In the genomic region with DNA sequence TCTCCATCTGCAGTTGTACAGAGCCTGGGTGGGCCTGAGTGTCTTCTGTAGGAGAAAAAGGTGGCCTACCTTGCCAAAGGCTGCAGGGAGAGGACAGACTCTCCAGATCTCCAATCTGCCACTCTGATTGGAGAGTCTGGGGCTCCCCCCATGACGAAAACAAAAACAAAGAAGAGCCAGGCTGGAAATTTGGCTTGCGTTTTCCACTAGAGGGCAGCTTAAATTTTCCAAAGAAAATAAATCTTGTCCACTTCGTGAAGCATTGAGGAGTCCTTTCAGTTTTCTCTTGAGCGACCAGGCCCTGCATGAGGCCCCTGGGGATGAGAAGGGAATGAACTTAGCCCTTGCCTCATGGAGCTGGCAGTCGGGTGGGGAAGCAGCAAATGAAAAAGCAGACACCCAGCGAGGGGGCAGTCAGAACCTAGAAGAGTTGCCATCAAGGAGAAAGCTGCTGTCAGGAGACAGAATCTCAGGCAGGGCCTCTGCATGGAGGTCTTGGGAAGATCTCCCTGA, we compare ENCODE assay signal across 10 cellular contexts. TPM values are rescaled to one million over a fixed set of nuclear protein-coding genes. Genes with fewer than 3 reads are reported as not detected.
DNase-seq lines count a peak whose midpoint lies in the region; ATAC-seq and TF ChIP-seq lines count a peak whose summit lies in the region.
"Had no signal": no experiment of that assay in that cellular context is flagged by ENCODE, and none has a peak within 500 bp of the region (broad histone marks: within the 10 kb centered on the region; RNA-seq: fewer than 3 reads in every experiment).

No MANE protein-coding gene starts in this region.

- no peak for TF ChIP-seq POLR2A in NB4 (IDR thresholded peaks at IDR 0.05; ENCODE audit: extremely low read depth, insufficient read length)

- H3K36me3 Mint-ChIP-seq in stimulated activated effector memory CD8-positive, alpha-beta T cell treated with anti-CD3 and anti-CD28 coated beads, Interleukin-12 subunit alpha, Interleukin-12 subunit beta, amount 100 ng/mL, for 72 hours: no peaks in the 10 kb centered on the region
- H3K36me3 Mint-ChIP-seq: naive B cell had no signal

- no peaks in the 10 kb centered on the region for H3K4me1 Mint-ChIP-seq in stimulated activated effector memory CD8-positive, alpha-beta T cell treated with anti-CD3 and anti-CD28 coated beads, Interleukin-12 subunit alpha, Interleukin-12 subunit beta, amount 100 ng/mL, for 72 hours

- H3K27ac Mint-ChIP-seq in stimulated activated effector memory CD8-positive, alpha-beta T cell treated with anti-CD3 and anti-CD28 coated beads, Interleukin-12 subunit alpha, Interleukin-12 subunit beta, amount 100 ng/mL, for 72 hours: no peak overlapping the region

- peak; percentile 27 for DNase-seq in GM04504 (ENCODE audit: low read depth)
- DNase-seq in NB4 (ENCODE audit: low read depth): peak; percentile 41
- DNase-seq in cerebellum (ENCODE audit: low spot score): peak; percentile 8
- peak; percentile 77 for DNase-seq in myocyte (ENCODE audit: low read depth)
- no peak for DNase-seq in stimulated activated CD4-positive, alpha-beta T cell treated with anti-CD3 and anti-CD28 coated beads, Interleukin-4, amount 100 ng/mL, for 1 hour
- no peak for DNase-seq in stimulated activated effector memory CD8-positive, alpha-beta T cell treated with anti-CD3 and anti-CD28 coated beads, Interleukin-12 subunit alpha, Interleukin-12 subunit beta, amount 100 ng/mL, for 72 hours (ENCODE audit: low spot score in 2 of 2)
- DNase-seq in stimulated activated CD4-positive, alpha-beta T cell treated with anti-CD3 and anti-CD28 coated beads, Interleukin-2, amount 100 ng/mL, for 48 hours: no peak
- DNase-seq: naive B cell had no signal

- H3K4me3 Mint-ChIP-seq in stimulated activated effector memory CD8-positive, alpha-beta T cell treated with anti-CD3 and anti-CD28 coated beads, Interleukin-12 subunit alpha, Interleukin-12 subunit beta, amount 100 ng/mL, for 72 hours: no peak overlapping the region
- H3K4me3 Mint-ChIP-seq: naive B cell had no signal

- ATAC-seq in HG03565 (IDR thresholded peaks at IDR 0.05; ENCODE audit: unreplicated experiment): no peak
- no peak for ATAC-seq in stimulated activated effector memory CD8-positive, alpha-beta T cell treated with anti-CD3 and anti-CD28 coated beads, Interleukin-12 subunit alpha, Interleukin-12 subunit beta, amount 100 ng/mL, for 72 hours

- no peak overlapping the region for H3K4me3 ChIP-seq in NB4 (ENCODE audit: low read depth, low read length)
- H3K4me3 ChIP-seq: SK-N-MC had no signal

- H3K9me3 Mint-ChIP-seq in stimulated activated effector memory CD8-positive, alpha-beta T cell treated with anti-CD3 and anti-CD28 coated beads, Interleukin-12 subunit alpha, Interleukin-12 subunit beta, amount 100 ng/mL, for 72 hours: no peaks in the 10 kb centered on the region
- H3K9me3 Mint-ChIP-seq: naive B cell had no signal

- TF ChIP-seq CTCF in NB4 (IDR thresholded peaks at IDR 0.05; ENCODE audit: low read depth, low read length): peak; percentile 40

RNA-seq across cellular contexts. Expression of a gene that starts 8.2 kb away (rescaled TPM):
- total RNA-seq in cerebellum: 7.6 TPM
- total RNA-seq in myocyte: 0.88 and 3.2 TPM in 2 replicates
- 0.54 TPM for polyA plus RNA-seq in myocyte (2012)

RNA-seq across cellular contexts. Expression of a gene that starts 59.6 kb away (rescaled TPM):
- total RNA-seq in cerebellum (115 TPM), myocyte (69.3 and 113 TPM in 2 replicates)
- polyA plus RNA-seq in myocyte (2012): 37.8 TPM

Comparison
In these comparisons a context has a peak if more than half of its experiments do, and no peak if none do; other contexts are left out.
1. DNase-seq: peak in GM04504 (single experiment), NB4 (single experiment), cerebellum (single experiment) and myocyte (single experiment); none in stimulated activated CD4-positive, alpha-beta T cell treated with anti-CD3 and anti-CD28 coated beads, Interleukin-4, amount 100 ng/mL, for 1 hour (single experiment), stimulated activated effector memory CD8-positive, alpha-beta T cell treated with anti-CD3 and anti-CD28 coated beads, Interleukin-12 subunit alpha, Interleukin-12 subunit beta, amount 100 ng/mL, for 72 hours (0 of 2) and stimulated activated CD4-positive, alpha-beta T cell treated with anti-CD3 and anti-CD28 coated beads, Interleukin-2, amount 100 ng/mL, for 48 hours (0 of 2).